In genomic region chr10:43013065-43013464, GRCh38 we compare ENCODE assay signal across 27 cellular contexts.
A peak's percentile ranks its signal among the peaks of the same experiment; 100 is the strongest.
DNase-seq lines count a peak whose midpoint lies in the region; ATAC-seq and TF ChIP-seq lines count a peak whose summit lies in the region.
"Had no signal": no experiment of that assay in that cellular context is flagged by ENCODE, and none has a peak within 500 bp of the region (broad histone marks: within the 10 kb centered on the region; RNA-seq: fewer than 3 reads in every experiment).

No MANE protein-coding gene starts in this region.

- peak overlapping the region; percentile 75 for H3K4me3 ChIP-seq in endodermal cell (ENCODE audit: low read length)
- no peak overlapping the region for H3K4me3 ChIP-seq in sigmoid colon
- no peak overlapping the region for H3K4me3 ChIP-seq in heart left ventricle
- H3K4me3 ChIP-seq: lung, mucosa of descending colon, PC-9, skin epidermis, vagina had no signal

- WGBS in endodermal cell (ENCODE audit: insufficient coverage in 1 of 2, insufficient read length in 1 of 2), 2 experiments, result 100% methylated on average over 1 of the region's 1 CpG; no CpG with 5 or more reads in 1 of the 2 experiments
- 93 to 94% methylated on average over 1 of the region's 1 CpG for WGBS in sigmoid colon, 2 donors
- 84 to 100% (median 90%) methylated on average over 1 of the region's 1 CpG for WGBS in heart left ventricle, 4 donors

- DNase-seq in NOMO-1 treated with dmso at 0.1 percent for 144 hours (lab: John Stamatoyannopoulos, UW; ENCODE audit: unreplicated experiment) (peak; percentile 65), endodermal cell (no peak), amniotic stem cell (lab: John Stamatoyannopoulos, UW) (no peak), NCI-H2107 treated with DMSO at 0.1 percent for 48 hours (lab: John Stamatoyannopoulos, UW; ENCODE audit: unreplicated experiment) (no peak), sigmoid colon (no peak), heart left ventricle (no peak)
- DNase-seq: activated CD8-positive, alpha-beta memory T cell treated with anti-CD3 and anti-CD28 coated beads, Interleukin-2, amount 10 ng/mL, durations not matched to agents 7 days and 5 days; activated naive CD4-positive, alpha-beta T cell treated with Interleukin-2 at 50 U/mL for 16 hours; activated T-cell treated with anti-CD3 and anti-CD28 coated beads, Interleukin-2, amount 50 U/mL, for 48 hours; DMS53; effector CD4-positive, alpha-beta T cell; GOT3; mucosa of descending colon; NCI-H1417; NCI-H2081 treated with DMSO at 0.1 percent for 48 hours; PC-9; T1000 had no signal

- peaks cover 4% of the 10 kb centered on the region for H3K4me1 ChIP-seq in endodermal cell (ENCODE audit: control insufficient read depth, insufficient read depth, low read length)
- no peaks in the 10 kb centered on the region for H3K4me1 ChIP-seq in sigmoid colon
- no peaks in the 10 kb centered on the region for H3K4me1 ChIP-seq in heart left ventricle
- H3K4me1 ChIP-seq: vagina had no signal

- no peak overlapping the region for H3K9ac ChIP-seq in endodermal cell (ENCODE audit: extremely low read depth, low read length, poor library complexity, severe bottlenecking)

- no peak for TF ChIP-seq POLR2A in sigmoid colon (IDR thresholded peaks at IDR 0.05)
- TF ChIP-seq POLR2A in heart left ventricle (IDR thresholded peaks at IDR 0.05), result no peak

- peaks cover 11% of the 10 kb centered on the region for H3K36me3 Mint-ChIP-seq in endodermal cell (ENCODE audit: low read depth)
- H3K36me3 Mint-ChIP-seq: activated CD8-positive, alpha-beta memory T cell treated with anti-CD3 and anti-CD28 coated beads, Interleukin-2, amount 10 ng/mL, durations not matched to agents 7 days and 5 days; natural killer cell treated with Interleukin-12 subunit alpha and Interleukin-12 subunit beta and Interleukin-15 and Interleukin-18, amount 100 ng/mL, for 72 hours had no signal

- no peak overlapping the region for H3K4me3 Mint-ChIP-seq in endodermal cell
- H3K4me3 Mint-ChIP-seq: activated CD8-positive, alpha-beta memory T cell treated with anti-CD3 and anti-CD28 coated beads, Interleukin-2, amount 10 ng/mL, durations not matched to agents 7 days and 5 days; B cell; natural killer cell treated with Interleukin-12 subunit alpha and Interleukin-12 subunit beta and Interleukin-15 and Interleukin-18, amount 100 ng/mL, for 72 hours; stimulated activated naive CD8-positive, alpha-beta T cell treated with anti-CD3 and anti-CD28 coated beads, Interleukin-15, Interleukin-2, amounts not matched to agents 100 ng/mL and 50 ng/mL, for 24 hours had no signal

- H3K36me3 ChIP-seq in endodermal cell (ENCODE audit: control insufficient read depth, insufficient read depth, low read length) (no peaks in the 10 kb centered on the region), sigmoid colon (no peaks in the 10 kb centered on the region), heart left ventricle (no peaks in the 10 kb centered on the region)
- H3K36me3 ChIP-seq: vagina had no signal

- intact Hi-C loops in sigmoid colon (cut with DNase I), result no loop called here
- intact Hi-C loops in heart left ventricle (cut with DNase I), result no loop called here

- no peak for TF ChIP-seq EP300 in sigmoid colon (IDR thresholded peaks at IDR 0.05)

- H3K27ac ChIP-seq in endodermal cell (ENCODE audit: low read depth, low read length), result no peak overlapping the region
- H3K27ac ChIP-seq in sigmoid colon, result no peak overlapping the region
- no peak overlapping the region for H3K27ac ChIP-seq in heart left ventricle
- H3K27ac ChIP-seq: epithelial cell of prostate, PC-9, skin epidermis, vagina had no signal

- H3K27me3 ChIP-seq in endodermal cell (ENCODE audit: control insufficient read depth, insufficient read depth, low read length, poor library complexity, severe bottlenecking) (no peaks in the 10 kb centered on the region), sigmoid colon (no peaks in the 10 kb centered on the region), heart left ventricle (peaks cover 0 to 4% (median 0%) of the 10 kb centered on the region in 9 donors)
- H3K27me3 ChIP-seq: vagina had no signal

- H3K27me3 Mint-ChIP-seq in endodermal cell (ENCODE audit: insufficient read depth), result peaks cover 2% of the 10 kb centered on the region
- H3K27me3 Mint-ChIP-seq: B cell had no signal

- ATAC-seq in GM18511 (IDR thresholded peaks at IDR 0.05; ENCODE audit: unreplicated experiment) (peak; percentile 78), HG03354 (IDR thresholded peaks at IDR 0.05; ENCODE audit: poor library complexity, severe bottlenecking, unreplicated experiment) (peak; percentile 74), heart left ventricle (no peak)
- ATAC-seq: activated CD8-positive, alpha-beta memory T cell treated with anti-CD3 and anti-CD28 coated beads, Interleukin-2, amount 10 ng/mL, durations not matched to agents 7 days and 5 days; mucosa of descending colon; natural killer cell treated with Interleukin-12 subunit alpha and Interleukin-12 subunit beta and Interleukin-15 and Interleukin-18, amount 100 ng/mL, for 72 hours; Right ventricle myocardium inferior had no signal

- no peak for TF ChIP-seq CTCF in endodermal cell (conservative IDR thresholded peaks at IDR 0.05)
- no peak for TF ChIP-seq CTCF in sigmoid colon (IDR thresholded peaks at IDR 0.05)
- no peak for TF ChIP-seq CTCF in heart left ventricle (IDR thresholded peaks at IDR 0.05)

- H3K4me1 Mint-ChIP-seq in endodermal cell, result peaks cover 5% of the 10 kb centered on the region
- H3K4me1 Mint-ChIP-seq: activated CD8-positive, alpha-beta memory T cell treated with anti-CD3 and anti-CD28 coated beads, Interleukin-2, amount 10 ng/mL, durations not matched to agents 7 days and 5 days; B cell had no signal

- H3K9me3 ChIP-seq in endodermal cell (ENCODE audit: control insufficient read depth, low read length), result peaks cover 90% of the 10 kb centered on the region
- H3K9me3 ChIP-seq in sigmoid colon, result peaks cover 0 to 4% (median 0%) of the 10 kb centered on the region in 4 donors
- peaks cover 0 to 15% (median 0%) of the 10 kb centered on the region in 12 donors for H3K9me3 ChIP-seq in heart left ventricle
- H3K9me3 ChIP-seq: mucosa of descending colon, vagina had no signal

- H3K27ac Mint-ChIP-seq in endodermal cell, result no peak overlapping the region
- H3K27ac Mint-ChIP-seq: activated CD8-positive, alpha-beta memory T cell treated with anti-CD3 and anti-CD28 coated beads, Interleukin-2, amount 10 ng/mL, durations not matched to agents 7 days and 5 days; B cell; natural killer cell treated with Interleukin-12 subunit alpha and Interleukin-12 subunit beta and Interleukin-15 and Interleukin-18, amount 100 ng/mL, for 72 hours; stimulated activated naive CD8-positive, alpha-beta T cell treated with anti-CD3 and anti-CD28 coated beads, Interleukin-15, Interleukin-2, amounts not matched to agents 100 ng/mL and 50 ng/mL, for 24 hours had no signal

- peaks cover 90% of the 10 kb centered on the region for H3K9me3 Mint-ChIP-seq in endodermal cell
- H3K9me3 Mint-ChIP-seq: natural killer cell treated with Interleukin-12 subunit alpha and Interleukin-12 subunit beta and Interleukin-15 and Interleukin-18, amount 100 ng/mL, for 72 hours had no signal

Comparison
In these comparisons a context has a peak if more than half of its experiments do, and no peak if none do; other contexts are left out.
1. ATAC-seq: peak in GM18511 (single experiment) and HG03354 (single experiment); none in heart left ventricle (0 of 4).